In genomic region chr9:14428781-14429230, GRCh38 we compare ENCODE assay signal across 8 cellular contexts.
DNase-seq lines count a peak whose midpoint lies in the region; ATAC-seq, FAIRE-seq and TF ChIP-seq lines count a peak whose summit lies in the region.

No MANE protein-coding gene starts in this region.

- no peak for TF ChIP-seq POLR2A in body of pancreas (IDR thresholded peaks at IDR 0.05)

- TF ChIP-seq CTCF in LNCaP clone FGC (IDR thresholded peaks at IDR 0.05; ENCODE audit: control insufficient read depth, extremely low read depth, insufficient read depth) (peak; percentile 77), RWPE2 (IDR thresholded peaks at IDR 0.05; ENCODE audit: poor library complexity, severe bottlenecking) (peak; percentile 93), body of pancreas (IDR thresholded peaks at IDR 0.05) (peak; percentile 56 to 83 (median 59))

- H3K27ac ChIP-seq in RWPE2 (ENCODE audit: poor library complexity, severe bottlenecking) (no peak overlapping the region), body of pancreas (no peak overlapping the region)

- H3K4me1 ChIP-seq in RWPE2 (ENCODE audit: insufficient read depth, poor library complexity, severe bottlenecking) (peaks cover 14% of the 10 kb centered on the region), body of pancreas (peaks cover 9% of the 10 kb centered on the region)

- H3K36me3 ChIP-seq in RWPE2 (ENCODE audit: low read depth) (no peaks in the 10 kb centered on the region), body of pancreas (replicated peaks in 1 of 2; ENCODE audit: insufficient read depth in 1 of 2, low read depth in 2 of 2) (no peaks in the 10 kb centered on the region)

- ATAC-seq in RWPE2 (ENCODE audit: low read depth) (peak; percentile 54; the same call in 1 of the 3 replicates), body of pancreas (peak; percentile 64), HG02970 (IDR thresholded peaks at IDR 0.05; ENCODE audit: low FRiP score, unreplicated experiment) (no peak)

- peak; percentile 73 for FAIRE-seq in GM19239 (lab: Jason Lieb, UNC)

- intact Hi-C loops in body of pancreas (cut with DNase I), result loop anchor here (10.0 kb wide), 1 partner anchor 994 kb away; no protein-coding TSS in a partner anchor

- DNase-seq in CD1c-positive myeloid dendritic cell (ENCODE audit: extremely low spot score) (peak; percentile 37), GM19239 (ENCODE audit: insufficient read length, low spot score) (peak; percentile 10), LNCaP clone FGC (ENCODE audit: low read depth) (no peak), RWPE2 (ENCODE audit: low spot score) (no peak), body of pancreas (peak; percentile 66 to 72 (median 68)), islet precursor cell (peak; percentile 88)
- peak; percentile 36 for DNase-seq in stimulated activated CD4-positive, alpha-beta T cell treated with anti-CD3 and anti-CD28 coated beads, Interleukin-4, amount 100 ng/mL, for 24 hours

- H3K4me3 ChIP-seq in LNCaP clone FGC (ENCODE audit: low read depth, low read length), result no peak overlapping the region
- H3K4me3 ChIP-seq in RWPE2 (ENCODE audit: severe bottlenecking), result no peak overlapping the region
- H3K4me3 ChIP-seq in body of pancreas, result no peak overlapping the region

- H3K27me3 ChIP-seq in RWPE2 (ENCODE audit: insufficient read depth, poor library complexity, severe bottlenecking), result no peaks in the 10 kb centered on the region
- no peaks in the 10 kb centered on the region for H3K27me3 ChIP-seq in body of pancreas

- WGBS in body of pancreas, 2 donors, result 6% methylated on average over 11 of the region's 11 CpGs

- H3K9me3 ChIP-seq in RWPE2 (ENCODE audit: severe bottlenecking) (no peaks in the 10 kb centered on the region), body of pancreas (no peaks in the 10 kb centered on the region)

Comparison
In these comparisons a context has a peak if more than half of its experiments do, and no peak if none do; other contexts are left out.
1. DNase-seq: peak in CD1c-positive myeloid dendritic cell (single experiment), GM19239 (single experiment), body of pancreas (4 of 4), islet precursor cell (single experiment) and stimulated activated CD4-positive, alpha-beta T cell treated with anti-CD3 and anti-CD28 coated beads, Interleukin-4, amount 100 ng/mL, for 24 hours (single experiment); none in LNCaP clone FGC (single experiment) and RWPE2 (single experiment).
2. Peak in every context shown above with its lines, with median percentiles within 50 percentile points of each other: CTCF ChIP-seq.